9 cellular contexts compared by ENCODE assay signal in genomic region chr14:74619672-74620131, GRCh38. TPM values are rescaled to one million over a fixed set of nuclear protein-coding genes. Genes with fewer than 3 reads are reported as not detected.
DNase-seq lines count a peak whose midpoint lies in the region; TF ChIP-seq lines count a peak whose summit lies in the region.
"Had no signal": no experiment of that assay in that cellular context is flagged by ENCODE, and none has a peak within 500 bp of the region (broad histone marks: within the 10 kb centered on the region; RNA-seq: fewer than 3 reads in every experiment).

No MANE protein-coding gene starts in this region.

- no peaks in the 10 kb centered on the region for H3K36me3 ChIP-seq in prostate gland

- H3K27ac ChIP-seq in prostate gland: peak overlapping the region; percentile 22 to 23

- in situ Hi-C loops in KBM-7 (cut with MboI; ENCODE audit: low pct_unique_long_range_greater_than_20kb, low sequenced_read_pairs): loop anchor here (25.0 kb wide), 1 partner anchor 468 kb away; no protein-coding TSS in a partner anchor

- DNase-seq in EH (ENCODE audit: low read depth) (peak; percentile 100), SW480 (ENCODE audit: low spot score) (peak; percentile 79), fibroblast of villous mesenchyme (ENCODE audit: low read depth) (peak; percentile 99), prostate gland (ENCODE audit: low spot score) (no peak), germinal center (ENCODE audit: low spot score) (no peak), DMS53 (lab: John Stamatoyannopoulos, UW) (no peak), KBM-7 (no peak)
- no peak for DNase-seq in stimulated activated CD4-positive, alpha-beta T cell treated with anti-CD3 and anti-CD28 coated beads, Interleukin-15, amount 100 ng/mL, for 24 hours
- DNase-seq: activated B cell treated with CpG ODN at 0.5 μM for 24 hours had no signal

- no peaks in the 10 kb centered on the region for H3K4me1 ChIP-seq in prostate gland (replicated peaks)

- TF ChIP-seq CTCF in fibroblast of villous mesenchyme (IDR thresholded peaks at IDR 0.05; ENCODE audit: insufficient read depth, low read depth, low read length): no peak
- no peak for TF ChIP-seq CTCF in prostate gland (IDR thresholded peaks at IDR 0.05)

- H3K4me3 ChIP-seq in fibroblast of villous mesenchyme (ENCODE audit: low read depth, low read length) (no peak overlapping the region), prostate gland (no peak overlapping the region)

- WGBS in prostate gland: 44% methylated on average over 6 of the region's 6 CpGs

- no peaks in the 10 kb centered on the region for H3K9me3 ChIP-seq in prostate gland

- TF ChIP-seq POLR2A in prostate gland (IDR thresholded peaks at IDR 0.05): no peak

- intact Hi-C loops in prostate gland (cut with DNase I): loop anchor here (5.0 to 10.0 kb wide), 3 partner anchors 43 to 255 kb away; partner anchors contain the start of gene YLPM1

- H3K27me3 ChIP-seq in prostate gland (replicated peaks; ENCODE audit: insufficient read depth): no peaks in the 10 kb centered on the region

RNA-seq across cellular contexts. Expression of gene LTBP2, which starts 7.7 kb away (rescaled TPM):
- total RNA-seq in fibroblast of villous mesenchyme: 210 and 339 TPM in 2 replicates
- total RNA-seq in prostate gland: 10 to 100 TPM; 47.0 to 90.7 TPM

Comparison
In these comparisons a context has a peak if more than half of its experiments do, and no peak if none do; other contexts are left out.
1. DNase-seq: peak in EH (single experiment), SW480 (single experiment) and fibroblast of villous mesenchyme (single experiment); none in prostate gland (single experiment), germinal center (single experiment), DMS53 (single experiment), KBM-7 (single experiment) and stimulated activated CD4-positive, alpha-beta T cell treated with anti-CD3 and anti-CD28 coated beads, Interleukin-15, amount 100 ng/mL, for 24 hours (single experiment).